Comparison of ENCODE assay signal across 24 cellular contexts in the genomic region with DNA sequence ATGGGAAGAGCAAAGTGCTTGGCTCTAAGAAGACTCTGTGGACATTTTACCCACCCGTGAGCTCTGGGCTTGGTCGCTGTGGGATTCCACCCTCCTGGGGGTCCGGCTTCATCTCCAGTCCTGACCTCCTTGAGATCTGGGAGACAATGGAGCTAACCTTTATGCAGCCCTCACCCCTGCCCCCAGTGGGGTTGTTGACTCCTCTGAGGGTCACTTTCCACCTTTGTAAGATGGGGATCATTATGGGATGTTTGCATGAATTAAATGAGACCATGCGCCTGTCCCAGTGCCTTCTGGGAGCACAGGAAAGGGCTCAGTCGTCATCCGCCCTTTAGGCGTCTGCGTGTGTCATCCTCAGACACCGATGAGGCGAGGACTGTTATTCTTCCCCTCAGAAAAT.
DNase-seq lines count a peak whose midpoint lies in the region; FAIRE-seq and TF ChIP-seq lines count a peak whose summit lies in the region.
"Had no signal": no experiment of that assay in that cellular context is flagged by ENCODE, and none has a peak within 500 bp of the region (broad histone marks: within the 10 kb centered on the region; RNA-seq: fewer than 3 reads in every experiment).

No MANE protein-coding gene starts in this region.

- CTCF ChIA-PET in H1 (lab: Charles Lee; ENCODE audit: partially characterized antibody): interaction anchor here (0.6 to 2.2 kb wide), 10 partner anchors 37 to 549 kb away, joined by 3 to 5 read pairs (median 3); no protein-coding TSS in a partner anchor

- H3K27ac ChIP-seq in coronary artery: no peak overlapping the region
- H3K27ac ChIP-seq in H1 (ENCODE audit: low read depth, low read length): no peak overlapping the region
- no peak overlapping the region for H3K27ac ChIP-seq in spleen
- H3K27ac ChIP-seq: A549; BLaER1 treated with 17β-estradiol and CSF1 and Interleukin-3, amounts not matched to agents 10 nM and 100 nM had no signal

- no peaks in the 10 kb centered on the region for H3K27me3 Mint-ChIP-seq in osteocyte (ENCODE audit: unreplicated experiment)
- H3K27me3 Mint-ChIP-seq: CD4-positive, alpha-beta T cell had no signal

- H3K4me3 Mint-ChIP-seq in osteocyte (ENCODE audit: unreplicated experiment): no peak overlapping the region
- H3K4me3 Mint-ChIP-seq: CD14-positive monocyte; CD4-positive, alpha-beta T cell; CD8-positive, alpha-beta memory T cell had no signal

- 88% methylated on average over 10 of the region's 10 CpGs; no CpG with 5 or more reads in 1 of the 2 experiments for WGBS in H1 (ENCODE audit: extremely low coverage in 1 of 2, insufficient coverage in 1 of 2, insufficient read length in 1 of 2, insufficient replicate concordance in 2 of 2, low coverage in 1 of 2, low lambda C conversion rate in 2 of 2, missing lambda C conversion rate in 1 of 2), 2 experiments
- 91 to 97% (median 94%) methylated on average over 10 of the region's 10 CpGs for WGBS in spleen, 5 donors

- no peaks in the 10 kb centered on the region for H3K23me2 ChIP-seq in H1 (ENCODE audit: low read depth, low read length)

- H3K23ac ChIP-seq in H1 (ENCODE audit: insufficient read length): no peak overlapping the region

- H3K4me1 ChIP-seq in H1 (replicated peaks in 1 of 4; ENCODE audit: control insufficient read depth in 3 of 4, insufficient read depth in 4 of 4, low read length in 3 of 4): no peaks in the 10 kb centered on the region
- no peaks in the 10 kb centered on the region for H3K4me1 ChIP-seq in spleen
- H3K4me1 ChIP-seq: A549; BE2C; BLaER1 treated with 17β-estradiol and CSF1 and Interleukin-3, amounts not matched to agents 10 nM and 100 nM had no signal

- H3K79me1 ChIP-seq in H1 (ENCODE audit: low read depth, low read length): no peaks in the 10 kb centered on the region

- no peaks in the 10 kb centered on the region for H4K20me1 ChIP-seq in H1 (replicated peaks in 1 of 2; ENCODE audit: control insufficient read depth in 1 of 2, insufficient read depth in 2 of 2, low read length in 2 of 2)
- H4K20me1 ChIP-seq: BLaER1 treated with 17β-estradiol and CSF1 and Interleukin-3, amounts not matched to agents 10 nM and 100 nM had no signal

- POLR2A ChIA-PET in H1 (lab: Charles Lee; ENCODE audit: partially characterized antibody): no interaction called here

- no peak overlapping the region for H4K91ac ChIP-seq in H1 (replicated peaks; ENCODE audit: insufficient read length, low read length)

- H3K4me3 ChIP-seq in coronary artery (no peak overlapping the region), H1 (ENCODE audit: extremely low read depth in 1 of 4, insufficient read depth in 2 of 4, low read depth in 3 of 4, low read length in 4 of 4) (no peak overlapping the region), spleen (no peak overlapping the region)
- H3K4me3 ChIP-seq: A549; BLaER1 treated with 17β-estradiol and CSF1 and Interleukin-3, amounts not matched to agents 10 nM and 100 nM; GM12878 had no signal

- no peak overlapping the region for H3K14ac ChIP-seq in H1 (ENCODE audit: insufficient read length)

- peak; percentile 46 for DNase-seq in coronary artery (ENCODE audit: low spot score)
- DNase-seq in H1 (ENCODE audit: low read depth in 1 of 2, low spot score in 2 of 2): peak in 1 of 2 experiments; percentile 24
- peak; percentile 72 for DNase-seq in osteocyte (ENCODE audit: extremely low spot score, unreplicated experiment)
- DNase-seq in NCI-H2196 treated with DMSO at 0.1 percent for 48 hours (lab: John Stamatoyannopoulos, UW; ENCODE audit: unreplicated experiment): no peak
- no peak for DNase-seq in NCI-H748 treated with DMSO at 0.1 percent for 48 hours (lab: John Stamatoyannopoulos, UW)
- no peak for DNase-seq in spleen
- DNase-seq: 8988T; ACHN; AML-193; BE2C; CD4-positive, alpha-beta T cell; CD8-positive, alpha-beta memory T cell; DMS 273 treated with DMSO at 0.1 percent for 48 hours; EL; GDM1; GOT3; H7; HCEC 1CT had no signal

- H3K27me3 ChIP-seq in H1 (replicated peaks in 1 of 4; ENCODE audit: control insufficient read depth in 3 of 4, extremely low read depth in 1 of 4, insufficient read depth in 3 of 4, low read length in 3 of 4) (no peaks in the 10 kb centered on the region; a peak in 1 of 7 replicates), spleen (replicated peaks in 1 of 7) (no peaks in the 10 kb centered on the region)
- H3K27me3 ChIP-seq: BLaER1 treated with 17β-estradiol and CSF1 and Interleukin-3, amounts not matched to agents 10 nM and 100 nM had no signal

- intact Hi-C loops in spleen (cut with DNase I; ENCODE audit: low total_unique reads): no loop called here

- no peak overlapping the region for H4K5ac ChIP-seq in H1 (ENCODE audit: insufficient read length, low read depth, low read length)

- H3K56ac ChIP-seq in H1 (replicated peaks; ENCODE audit: insufficient read length, low read depth, low read length): no peak overlapping the region

- H2AK5ac ChIP-seq in H1 (ENCODE audit: low read depth, low read length): no peak overlapping the region

- H3K9me3 Mint-ChIP-seq in osteocyte (ENCODE audit: unreplicated experiment): no peaks in the 10 kb centered on the region
- H3K9me3 Mint-ChIP-seq: CD14-positive monocyte; CD4-positive, alpha-beta T cell; CD8-positive, alpha-beta memory T cell had no signal

- H2BK12ac ChIP-seq in H1 (ENCODE audit: low read depth, low read length): no peak overlapping the region

- H4K8ac ChIP-seq in H1 (ENCODE audit: extremely low read depth, insufficient read depth, low read length): no peak overlapping the region

- no peak overlapping the region for H3K18ac ChIP-seq in H1 (ENCODE audit: extremely low read depth, low read length)

- no peak overlapping the region for H3K4ac ChIP-seq in H1 (replicated peaks; ENCODE audit: insufficient read length, low read depth, low read length)

- H3K9ac ChIP-seq in H1 (replicated peaks in 1 of 4; ENCODE audit: extremely low read depth in 1 of 4, low read depth in 3 of 4, low read length in 3 of 4): no peak overlapping the region
- H3K9ac ChIP-seq: BLaER1 treated with 17β-estradiol and CSF1 and Interleukin-3, amounts not matched to agents 10 nM and 100 nM had no signal

- no peak for TF ChIP-seq EP300 in H1 (IDR thresholded peaks at IDR 0.05; ENCODE audit: borderline replicate concordance in 1 of 2, low read depth in 2 of 2, low read length in 2 of 2)

- no peak overlapping the region for H2BK120ac ChIP-seq in H1 (replicated peaks; ENCODE audit: low read depth, low read length)

- no peak overlapping the region for H3K27ac Mint-ChIP-seq in osteocyte (ENCODE audit: unreplicated experiment)
- H3K27ac Mint-ChIP-seq: CD14-positive monocyte; CD4-positive, alpha-beta T cell; CD8-positive, alpha-beta memory T cell had no signal

- FAIRE-seq in H1 (lab: Jason Lieb, UNC): no peak
- FAIRE-seq: A549, D721Med, GM12878, GM19239 had no signal

- no peaks in the 10 kb centered on the region for H3K79me2 ChIP-seq in H1 (ENCODE audit: control insufficient read depth in 1 of 2, insufficient read depth in 2 of 2, low read length in 2 of 2)

- no peaks in the 10 kb centered on the region for H3K36me3 Mint-ChIP-seq in osteocyte (ENCODE audit: unreplicated experiment)
- H3K36me3 Mint-ChIP-seq: CD14-positive monocyte; CD8-positive, alpha-beta memory T cell had no signal

- H2BK15ac ChIP-seq in H1 (ENCODE audit: low read length): no peak overlapping the region

- no peaks in the 10 kb centered on the region for H3K4me1 Mint-ChIP-seq in osteocyte (ENCODE audit: unreplicated experiment)
- H3K4me1 Mint-ChIP-seq: CD14-positive monocyte; CD8-positive, alpha-beta memory T cell had no signal

- H2BK20ac ChIP-seq in H1 (ENCODE audit: low read length): no peak overlapping the region

- TF ChIP-seq CTCF in coronary artery (IDR thresholded peaks at IDR 0.05) (no peak), H1 (IDR thresholded peaks at IDR 0.05; ENCODE audit: control extremely low read depth in 1 of 3, insufficient read depth in 1 of 3, low read depth in 1 of 3, low read length in 3 of 3) (no peak), osteocyte (IDR thresholded peaks at IDR 0.05) (no peak), spleen (IDR thresholded peaks at IDR 0.05 in 8 of 11, conservative IDR thresholded peaks at IDR 0.05 in 3 of 11) (no peak)

- H3K4me2 ChIP-seq in H1 (ENCODE audit: insufficient read depth in 1 of 2, low read depth in 2 of 2, low read length in 2 of 2): no peak overlapping the region
- H3K4me2 ChIP-seq: A549; BLaER1 treated with 17β-estradiol and CSF1 and Interleukin-3, amounts not matched to agents 10 nM and 100 nM had no signal

- 0 out of 2 replicates have a peak overlapping the region, but pooled peaks have one; percentile 24 for H2BK5ac ChIP-seq in H1 (ENCODE audit: low read depth, low read length)

- no peak for TF ChIP-seq POLR2A in H1 (IDR thresholded peaks at IDR 0.05; ENCODE audit: control extremely low read depth in 1 of 2, low read depth in 2 of 2, low read length in 2 of 2)
- no peak for TF ChIP-seq POLR2A in spleen (IDR thresholded peaks at IDR 0.05)

- H2AFZ ChIP-seq in H1 (ENCODE audit: low read length): no peak overlapping the region

- H3K36me3 ChIP-seq in H1 (ENCODE audit: control insufficient read depth in 2 of 4, insufficient read depth in 4 of 4, low read length in 3 of 4) (no peaks in the 10 kb centered on the region), spleen (no peaks in the 10 kb centered on the region)
- H3K36me3 ChIP-seq: BE2C; BLaER1 treated with 17β-estradiol and CSF1 and Interleukin-3, amounts not matched to agents 10 nM and 100 nM had no signal

- no peak for TF ChIP-seq RAD21 in H1 (IDR thresholded peaks at IDR 0.05 in 1 of 2, conservative IDR thresholded peaks at IDR 0.05 in 1 of 2; ENCODE audit: low read depth in 2 of 2, low read length in 2 of 2)

- H3K9me3 ChIP-seq in H1 (ENCODE audit: insufficient read depth in 2 of 2, low read depth in 1 of 2, low read length in 1 of 2) (no peaks in the 10 kb centered on the region), spleen (no peaks in the 10 kb centered on the region)
- H3K9me3 ChIP-seq: A549; BE2C; BLaER1 treated with 17β-estradiol and CSF1 and Interleukin-3, amounts not matched to agents 10 nM and 100 nM had no signal

TF ChIP-seq in H1, 55 proteins besides CTCF, POLR2A, EP300 and RAD21 (continues in another document):
- no peak for TF ChIP-seq SIRT6 (IDR thresholded peaks at IDR 0.05; ENCODE audit: low read length)
- no peak for TF ChIP-seq TCF12 (IDR thresholded peaks at IDR 0.05; ENCODE audit: low read depth, low read length)
- no peak for TF ChIP-seq KDM4A (IDR thresholded peaks at IDR 0.05; ENCODE audit: low read depth, low read length, severe bottlenecking)
- TF ChIP-seq, protein P1, sequence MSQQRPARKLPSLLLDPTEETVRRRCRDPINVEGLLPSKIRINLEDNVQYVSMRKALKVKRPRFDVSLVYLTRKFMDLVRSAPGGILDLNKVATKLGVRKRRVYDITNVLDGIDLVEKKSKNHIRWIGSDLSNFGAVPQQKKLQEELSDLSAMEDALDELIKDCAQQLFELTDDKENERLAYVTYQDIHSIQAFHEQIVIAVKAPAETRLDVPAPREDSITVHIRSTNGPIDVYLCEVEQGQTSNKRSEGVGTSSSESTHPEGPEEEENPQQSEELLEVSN (IDR thresholded peaks at IDR 0.05): no peak
- TF ChIP-seq, protein P2, sequence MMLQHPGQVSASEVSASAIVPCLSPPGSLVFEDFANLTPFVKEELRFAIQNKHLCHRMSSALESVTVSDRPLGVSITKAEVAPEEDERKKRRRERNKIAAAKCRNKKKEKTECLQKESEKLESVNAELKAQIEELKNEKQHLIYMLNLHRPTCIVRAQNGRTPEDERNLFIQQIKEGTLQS (IDR thresholded peaks at IDR 0.05; ENCODE audit: insufficient read depth, low read depth, low read length): no peak

Comparison
In these comparisons a context has a peak if more than half of its experiments do, and no peak if none do; other contexts are left out.
1. DNase-seq: peak in coronary artery (single experiment) and osteocyte (single experiment); none in NCI-H2196 treated with DMSO at 0.1 percent for 48 hours (single experiment), NCI-H748 treated with DMSO at 0.1 percent for 48 hours (single experiment) and spleen (single experiment).